8 cellular contexts compared by ENCODE assay signal in genomic region chr1:11784993-11785769, GRCh38. TPM values are rescaled to one million over a fixed set of nuclear protein-coding genes. Genes with fewer than 3 reads are reported as not detected.
DNase-seq lines count a peak whose midpoint lies in the region; ATAC-seq and TF ChIP-seq lines count a peak whose summit lies in the region.

No MANE protein-coding gene starts in this region.

- H3K9me3 ChIP-seq in neural cell (ENCODE audit: low read length) (no peaks in the 10 kb centered on the region), upper lobe of right lung (no peaks in the 10 kb centered on the region)

- peaks cover 56% of the 10 kb centered on the region for H3K4me1 ChIP-seq in upper lobe of right lung

- no peak for TF ChIP-seq EP300 in neural cell (conservative IDR thresholded peaks at IDR 0.05; ENCODE audit: poor library complexity, severe bottlenecking)

- TF ChIP-seq CTCF in neural cell (IDR thresholded peaks at IDR 0.05; ENCODE audit: poor library complexity, severe bottlenecking) (peak; percentile 65), upper lobe of right lung (IDR thresholded peaks at IDR 0.05) (peak; percentile 88)

- H4K20me1 ChIP-seq in neural cell (ENCODE audit: insufficient read depth): no peaks in the 10 kb centered on the region

- H3K79me2 ChIP-seq in neural cell (replicated peaks; ENCODE audit: insufficient read depth, low read length): no peaks in the 10 kb centered on the region

- no peak overlapping the region for H3K27ac ChIP-seq in neural cell (ENCODE audit: low read length)
- H3K27ac ChIP-seq in upper lobe of right lung: peak overlapping the region; percentile 63

- H3K27me3 ChIP-seq in neural cell (ENCODE audit: insufficient read depth, low read depth, low read length): no peaks in the 10 kb centered on the region
- no peaks in the 10 kb centered on the region for H3K27me3 ChIP-seq in upper lobe of right lung

- ATAC-seq in upper lobe of right lung (peak; percentile 75), GM18873 (IDR thresholded peaks at IDR 0.05; ENCODE audit: low FRiP score, unreplicated experiment) (no peak)

- H2AFZ ChIP-seq in neural cell (ENCODE audit: low read depth, low read length): no peak overlapping the region

- no peaks in the 10 kb centered on the region for H3K9me2 ChIP-seq in neural cell (ENCODE audit: insufficient read depth, low read length)

- TF ChIP-seq RAD21 in neural cell (conservative IDR thresholded peaks at IDR 0.05): no peak

- H3K4me3 ChIP-seq in neural cell (ENCODE audit: low read length) (peak overlapping the region; percentile 45), upper lobe of right lung (peak overlapping the region; percentile 35)

- no peak overlapping the region for H3K4me2 ChIP-seq in neural cell (ENCODE audit: low read length)

- DNase-seq in activated gamma-delta T cell treated with Interleukin-2 at 50 U/mL for 16 hours (peak; percentile 37), activated gamma-delta T cell (lab: John Stamatoyannopoulos, UW) (no peak), NCI-H1092 treated with DMSO at 0.1 percent for 48 hours (lab: John Stamatoyannopoulos, UW) (peak; percentile 23), fibroblast of the conjunctiva (ENCODE audit: low read depth) (peak; percentile 14), upper lobe of right lung (peak; percentile 88)
- DNase-seq in activated T-cell treated with anti-CD3 and anti-CD28 coated beads, Interleukin-2, amount 50 U/mL, for 48 hours: peak; percentile 63 to 68

- H3K9ac ChIP-seq in neural cell (ENCODE audit: low read length): no peak overlapping the region

- H3K36me3 ChIP-seq in neural cell (ENCODE audit: insufficient read depth, low read length) (no peaks in the 10 kb centered on the region), upper lobe of right lung (no peaks in the 10 kb centered on the region)

- no peaks in the 10 kb centered on the region for H3F3A ChIP-seq in neural cell (ENCODE audit: insufficient read depth, low read length, poor library complexity, severe bottlenecking)

- intact Hi-C loops in upper lobe of right lung (cut with DNase I): no loop called here

TF ChIP-seq in neural cell, 6 proteins besides CTCF, POLR2A, EP300 and RAD21:
- no peak for TF ChIP-seq TAF1 (IDR thresholded peaks at IDR 0.05; ENCODE audit: low read depth)
- no peak for TF ChIP-seq EZH2 (IDR thresholded peaks at IDR 0.05; ENCODE audit: borderline replicate concordance, insufficient read depth, low read length, poor library complexity, severe bottlenecking)
- TF ChIP-seq MXI1 (conservative IDR thresholded peaks at IDR 0.05; ENCODE audit: poor library complexity, severe bottlenecking): no peak
- TF ChIP-seq, protein P1, sequence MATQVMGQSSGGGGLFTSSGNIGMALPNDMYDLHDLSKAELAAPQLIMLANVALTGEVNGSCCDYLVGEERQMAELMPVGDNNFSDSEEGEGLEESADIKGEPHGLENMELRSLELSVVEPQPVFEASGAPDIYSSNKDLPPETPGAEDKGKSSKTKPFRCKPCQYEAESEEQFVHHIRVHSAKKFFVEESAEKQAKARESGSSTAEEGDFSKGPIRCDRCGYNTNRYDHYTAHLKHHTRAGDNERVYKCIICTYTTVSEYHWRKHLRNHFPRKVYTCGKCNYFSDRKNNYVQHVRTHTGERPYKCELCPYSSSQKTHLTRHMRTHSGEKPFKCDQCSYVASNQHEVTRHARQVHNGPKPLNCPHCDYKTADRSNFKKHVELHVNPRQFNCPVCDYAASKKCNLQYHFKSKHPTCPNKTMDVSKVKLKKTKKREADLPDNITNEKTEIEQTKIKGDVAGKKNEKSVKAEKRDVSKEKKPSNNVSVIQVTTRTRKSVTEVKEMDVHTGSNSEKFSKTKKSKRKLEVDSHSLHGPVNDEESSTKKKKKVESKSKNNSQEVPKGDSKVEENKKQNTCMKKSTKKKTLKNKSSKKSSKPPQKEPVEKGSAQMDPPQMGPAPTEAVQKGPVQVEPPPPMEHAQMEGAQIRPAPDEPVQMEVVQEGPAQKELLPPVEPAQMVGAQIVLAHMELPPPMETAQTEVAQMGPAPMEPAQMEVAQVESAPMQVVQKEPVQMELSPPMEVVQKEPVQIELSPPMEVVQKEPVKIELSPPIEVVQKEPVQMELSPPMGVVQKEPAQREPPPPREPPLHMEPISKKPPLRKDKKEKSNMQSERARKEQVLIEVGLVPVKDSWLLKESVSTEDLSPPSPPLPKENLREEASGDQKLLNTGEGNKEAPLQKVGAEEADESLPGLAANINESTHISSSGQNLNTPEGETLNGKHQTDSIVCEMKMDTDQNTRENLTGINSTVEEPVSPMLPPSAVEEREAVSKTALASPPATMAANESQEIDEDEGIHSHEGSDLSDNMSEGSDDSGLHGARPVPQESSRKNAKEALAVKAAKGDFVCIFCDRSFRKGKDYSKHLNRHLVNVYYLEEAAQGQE (IDR thresholded peaks at IDR 0.05; ENCODE audit: borderline replicate concordance): no peak
- no peak for TF ChIP-seq POLR2AphosphoS5 (IDR thresholded peaks at IDR 0.05)
- no peak for TF ChIP-seq SMC3 (conservative IDR thresholded peaks at IDR 0.05; ENCODE audit: poor library complexity)
TF ChIP-seq in neural cell: peak in this region for 0.

RNA-seq across cellular contexts. Expression of gene MTHFR, which starts 20.6 kb away (rescaled TPM):
- polyA plus RNA-seq in neural cell: 21.2 and 25.8 TPM in 2 replicates
- polyA minus RNA-seq in neural cell: 57.5 and 59.6 TPM in 2 replicates
- 45.4 TPM for total RNA-seq in upper lobe of right lung

RNA-seq across cellular contexts. Expression of gene CLCN6, which starts 20.8 kb away (rescaled TPM):
- 12.5 and 15.6 TPM in 2 replicates for polyA plus RNA-seq in neural cell
- 20.9 and 21.3 TPM in 2 replicates for polyA minus RNA-seq in neural cell
- total RNA-seq in upper lobe of right lung: 33.7 TPM

RNA-seq across cellular contexts. Expression of gene C1orf167, which starts 23.2 kb away (rescaled TPM):
- not detected in 2 replicates for polyA plus RNA-seq in neural cell
- not detected in 2 replicates for polyA minus RNA-seq in neural cell
- 4.7 TPM for total RNA-seq in upper lobe of right lung

RNA-seq across cellular contexts. Expression of gene AGTRAP, which starts 49.2 kb away (rescaled TPM):
- 4.4 and 5.7 TPM in 2 replicates for polyA plus RNA-seq in neural cell
- polyA minus RNA-seq in neural cell: 2.2 and 3.4 TPM in 2 replicates
- total RNA-seq in upper lobe of right lung: 57.0 TPM
